Comparison of ENCODE assay signal across 8 cellular contexts in genomic region chr3:65785065-65785645, GRCh38.
DNase-seq lines count a peak whose midpoint lies in the region; ATAC-seq and TF ChIP-seq lines count a peak whose summit lies in the region.

No MANE protein-coding gene starts in this region.

- H3K4me3 ChIP-seq in GM23338, result no peak overlapping the region
- no peak overlapping the region for H3K4me3 ChIP-seq in breast epithelium
- no peak overlapping the region for H3K4me3 ChIP-seq in liver (ENCODE audit: low read depth in 1 of 3, low read length in 3 of 3)

- peak; percentile 91 to 93 for TF ChIP-seq RAD21 in liver (IDR thresholded peaks at IDR 0.05)

- H4K20me1 ChIP-seq in GM23338 (replicated peaks; ENCODE audit: insufficient read depth), result peaks cover 14% of the 10 kb centered on the region

- ATAC-seq in GM23338 (peak; percentile 71), GM21528 (IDR thresholded peaks at IDR 0.05; ENCODE audit: low FRiP score, unreplicated experiment) (no peak), GM21447 (IDR thresholded peaks at IDR 0.05; ENCODE audit: unreplicated experiment) (no peak)

- intact Hi-C loops in breast epithelium (cut with DNase I; ENCODE audit: low total_unique reads), result no loop called here

- H3K9ac ChIP-seq in liver (ENCODE audit: low read depth in 1 of 2, low read length in 2 of 2), result no peak overlapping the region

- peaks cover 18% of the 10 kb centered on the region; the same call in 1 of the 2 replicates for H3K79me2 ChIP-seq in GM23338 (replicated peaks; ENCODE audit: insufficient read depth)

- H2AFZ ChIP-seq in GM23338, result no peak overlapping the region

- H3K9me2 ChIP-seq in GM23338 (ENCODE audit: insufficient read depth), result no peaks in the 10 kb centered on the region

- peaks cover 12% of the 10 kb centered on the region for H3K4me1 Mint-ChIP-seq in GM23338

- H3K9me3 ChIP-seq in breast epithelium (no peaks in the 10 kb centered on the region), liver (ENCODE audit: control insufficient read depth in 4 of 4, low read length in 3 of 4) (no peaks in the 10 kb centered on the region)

- H3K36me3 ChIP-seq in GM23338 (ENCODE audit: insufficient read depth) (no peaks in the 10 kb centered on the region), breast epithelium (no peaks in the 10 kb centered on the region), liver (ENCODE audit: control insufficient read depth in 4 of 4, insufficient read depth in 3 of 4, low read depth in 1 of 4, low read length in 3 of 4) (no peaks in the 10 kb centered on the region)

- H3K27ac Mint-ChIP-seq in GM23338, result no peak overlapping the region

- no peaks in the 10 kb centered on the region for H3K36me3 Mint-ChIP-seq in GM23338 (ENCODE audit: low read depth)

- no peaks in the 10 kb centered on the region for H3F3A ChIP-seq in GM23338 (replicated peaks; ENCODE audit: low read depth)

- H3K27me3 Mint-ChIP-seq in GM23338 (ENCODE audit: insufficient read depth, low read depth, poor library complexity), result peaks cover 4% of the 10 kb centered on the region

- TF ChIP-seq CTCF in GM23338 (conservative IDR thresholded peaks at IDR 0.05; ENCODE audit: low read depth in 2 of 2) (peak; percentile 73 to 90), breast epithelium (IDR thresholded peaks at IDR 0.05) (peak; percentile 60 to 70 (median 65)), liver (IDR thresholded peaks at IDR 0.05; ENCODE audit: low read depth, low read length, missing input control) (peak; percentile 60)

- in situ Hi-C loops in ACHN (cut with HindIII; ENCODE audit: low pct_ligation_motif_present, low pct_unique_long_range_greater_than_20kb, low sequenced_read_pairs), result no loop called here

- H3K4me1 ChIP-seq in GM23338 (ENCODE audit: insufficient read depth) (peaks cover 3% of the 10 kb centered on the region; the same call in 1 of the 2 replicates), breast epithelium (no peaks in the 10 kb centered on the region), liver (ENCODE audit: control insufficient read depth in 4 of 4, insufficient read depth in 4 of 4, low read length in 3 of 4) (peaks cover 0 to 4% (median 0%) of the 10 kb centered on the region in 4 donors)

- DNase-seq in ACHN (peak; percentile 55), GM23338 (ENCODE audit: low spot score) (peak; percentile 85), NCI-H524 (lab: John Stamatoyannopoulos, UW) (peak; percentile 14 to 55), breast epithelium (ENCODE audit: low spot score in 2 of 2) (no peak), activated gamma-delta T cell treated with Interleukin-2 at 50 U/mL for 16 hours (no peak)

- H3K27ac ChIP-seq in GM23338 (ENCODE audit: low read depth) (no peak overlapping the region), breast epithelium (peak overlapping the region in 1 of 2 donors; percentile 18), liver (ENCODE audit: low read depth in 1 of 2, low read length in 2 of 2) (no peak overlapping the region)

- H3K27me3 ChIP-seq in GM23338 (ENCODE audit: insufficient read depth), result no peaks in the 10 kb centered on the region
- H3K27me3 ChIP-seq in breast epithelium, result no peaks in the 10 kb centered on the region
- no peaks in the 10 kb centered on the region for H3K27me3 ChIP-seq in liver (ENCODE audit: control insufficient read depth in 4 of 4, insufficient read depth in 4 of 4, low read length in 3 of 4)

- TF ChIP-seq POLR2A in breast epithelium (IDR thresholded peaks at IDR 0.05), result no peak

- 31% methylated on average over 6 of the region's 6 CpGs for WGBS in liver

- H3K4me3 Mint-ChIP-seq in GM23338, result no peak overlapping the region

- H3K9me3 Mint-ChIP-seq in GM23338, result no peaks in the 10 kb centered on the region

- no peak overlapping the region for H3K4me2 ChIP-seq in GM23338

TF ChIP-seq in GM23338, 12 proteins besides CTCF, POLR2A, EP300 and RAD21 (continues in another document):
- TF ChIP-seq POLR2AphosphoS5 (IDR thresholded peaks at IDR 0.05; ENCODE audit: low read depth) (no peak), ETS1 (IDR thresholded peaks at IDR 0.05) (no peak), EZH2phosphoT487 (IDR thresholded peaks at IDR 0.05; ENCODE audit: unreplicated experiment) (no peak), EZH2 (IDR thresholded peaks at IDR 0.05; ENCODE audit: low read depth, unreplicated experiment) (no peak), JUNB (IDR thresholded peaks at IDR 0.05; ENCODE audit: unreplicated experiment) (no peak), ZNF331 (CRISPR knock-in tag; IDR thresholded peaks at IDR 0.05; ENCODE audit: low read depth) (no peak), ZNF114 (CRISPR knock-in tag; IDR thresholded peaks at IDR 0.05) (no peak)
- TF ChIP-seq, protein P1, sequence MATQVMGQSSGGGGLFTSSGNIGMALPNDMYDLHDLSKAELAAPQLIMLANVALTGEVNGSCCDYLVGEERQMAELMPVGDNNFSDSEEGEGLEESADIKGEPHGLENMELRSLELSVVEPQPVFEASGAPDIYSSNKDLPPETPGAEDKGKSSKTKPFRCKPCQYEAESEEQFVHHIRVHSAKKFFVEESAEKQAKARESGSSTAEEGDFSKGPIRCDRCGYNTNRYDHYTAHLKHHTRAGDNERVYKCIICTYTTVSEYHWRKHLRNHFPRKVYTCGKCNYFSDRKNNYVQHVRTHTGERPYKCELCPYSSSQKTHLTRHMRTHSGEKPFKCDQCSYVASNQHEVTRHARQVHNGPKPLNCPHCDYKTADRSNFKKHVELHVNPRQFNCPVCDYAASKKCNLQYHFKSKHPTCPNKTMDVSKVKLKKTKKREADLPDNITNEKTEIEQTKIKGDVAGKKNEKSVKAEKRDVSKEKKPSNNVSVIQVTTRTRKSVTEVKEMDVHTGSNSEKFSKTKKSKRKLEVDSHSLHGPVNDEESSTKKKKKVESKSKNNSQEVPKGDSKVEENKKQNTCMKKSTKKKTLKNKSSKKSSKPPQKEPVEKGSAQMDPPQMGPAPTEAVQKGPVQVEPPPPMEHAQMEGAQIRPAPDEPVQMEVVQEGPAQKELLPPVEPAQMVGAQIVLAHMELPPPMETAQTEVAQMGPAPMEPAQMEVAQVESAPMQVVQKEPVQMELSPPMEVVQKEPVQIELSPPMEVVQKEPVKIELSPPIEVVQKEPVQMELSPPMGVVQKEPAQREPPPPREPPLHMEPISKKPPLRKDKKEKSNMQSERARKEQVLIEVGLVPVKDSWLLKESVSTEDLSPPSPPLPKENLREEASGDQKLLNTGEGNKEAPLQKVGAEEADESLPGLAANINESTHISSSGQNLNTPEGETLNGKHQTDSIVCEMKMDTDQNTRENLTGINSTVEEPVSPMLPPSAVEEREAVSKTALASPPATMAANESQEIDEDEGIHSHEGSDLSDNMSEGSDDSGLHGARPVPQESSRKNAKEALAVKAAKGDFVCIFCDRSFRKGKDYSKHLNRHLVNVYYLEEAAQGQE (IDR thresholded peaks at IDR 0.05; ENCODE audit: unreplicated experiment), result no peak

TF ChIP-seq in liver, 16 proteins besides CTCF, POLR2A, EP300 and RAD21:
- TF ChIP-seq MAX (IDR thresholded peaks at IDR 0.05), result no peak
- no peak for TF ChIP-seq ATF3 (IDR thresholded peaks at IDR 0.05)
- no peak for TF ChIP-seq GABPA (IDR thresholded peaks at IDR 0.05 in 1 of 2, conservative IDR thresholded peaks at IDR 0.05 in 1 of 2)
- TF ChIP-seq ZBTB33 (IDR thresholded peaks at IDR 0.05), result no peak

Comparison
In these comparisons a context has a peak if more than half of its experiments do, and no peak if none do; other contexts are left out.
1. DNase-seq: peak in ACHN (single experiment), GM23338 (single experiment) and NCI-H524 (2 of 2); none in breast epithelium (0 of 2) and activated gamma-delta T cell treated with Interleukin-2 at 50 U/mL for 16 hours (single experiment).
2. Peak in every context shown above with its lines, with median percentiles within 50 percentile points of each other: CTCF ChIP-seq.